ENCODE assay signal across 12 cellular contexts in the genomic region with DNA sequence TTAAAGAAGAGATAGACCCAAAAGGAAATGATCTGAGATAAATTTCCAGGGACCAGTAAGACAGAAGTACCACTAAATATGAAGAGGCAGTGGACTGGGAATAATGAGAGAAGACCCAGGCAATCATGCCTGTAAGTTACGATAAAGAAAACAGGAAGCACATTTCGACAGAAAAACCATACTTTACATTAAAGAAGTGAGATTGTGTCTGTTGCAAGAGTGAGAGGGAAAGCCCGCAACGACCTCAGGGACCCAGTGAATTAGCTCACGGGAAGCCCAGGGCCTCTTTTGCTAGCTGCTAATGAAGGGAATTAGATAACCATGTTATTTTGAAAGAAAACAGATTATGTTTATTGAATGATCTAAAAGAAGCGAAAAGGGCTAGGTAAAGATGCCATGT. TPM values are rescaled to one million over a fixed set of nuclear protein-coding genes. Genes with fewer than 3 reads are reported as not detected.
DNase-seq lines count a peak whose midpoint lies in the region; ATAC-seq and TF ChIP-seq lines count a peak whose summit lies in the region.
"Had no signal": no experiment of that assay in that cellular context is flagged by ENCODE, and none has a peak within 500 bp of the region (broad histone marks: within the 10 kb centered on the region; RNA-seq: fewer than 3 reads in every experiment).

No MANE protein-coding gene starts in this region.

- DNase-seq in CD8-positive, alpha-beta memory T cell: no peak
- DNase-seq in NOMO-1 treated with DMSO at 0.1 percent for 48 hours (lab: John Stamatoyannopoulos, UW; ENCODE audit: unreplicated experiment) (peak; percentile 95), germinal center (ENCODE audit: low spot score) (peak; percentile 43), ureter (ENCODE audit: low spot score) (no peak), coronary artery (ENCODE audit: low spot score) (no peak)
- DNase-seq: COR-L47, left cardiac atrium, NCI-H1048 had no signal

- H3K9me3 ChIP-seq in CD8-positive, alpha-beta memory T cell (ENCODE audit: low read length): no peaks in the 10 kb centered on the region

- no peak overlapping the region for H3K4me3 Mint-ChIP-seq in CD8-positive, alpha-beta memory T cell
- H3K4me3 Mint-ChIP-seq: brain had no signal

- no peak overlapping the region for H3K4me3 ChIP-seq in CD8-positive, alpha-beta memory T cell (ENCODE audit: low read length)
- no peak overlapping the region for H3K4me3 ChIP-seq in coronary artery

- no peaks in the 10 kb centered on the region for H3K4me1 ChIP-seq in CD8-positive, alpha-beta memory T cell (ENCODE audit: insufficient read depth, low read length)

- no peaks in the 10 kb centered on the region for H3K4me1 Mint-ChIP-seq in CD8-positive, alpha-beta memory T cell
- H3K4me1 Mint-ChIP-seq: brain had no signal

- ATAC-seq in GM19463 (IDR thresholded peaks at IDR 0.05; ENCODE audit: unreplicated experiment): peak; percentile 24
- ATAC-seq in GM21447 (IDR thresholded peaks at IDR 0.05; ENCODE audit: unreplicated experiment): no peak
- ATAC-seq in HG03025 (IDR thresholded peaks at IDR 0.05; ENCODE audit: low FRiP score, unreplicated experiment): no peak

- no peak overlapping the region for H3K27ac Mint-ChIP-seq in CD8-positive, alpha-beta memory T cell
- H3K27ac Mint-ChIP-seq: brain had no signal

- peak overlapping the region; percentile 22 for H3K27ac ChIP-seq in CD8-positive, alpha-beta memory T cell (ENCODE audit: low read depth, low read length)
- H3K27ac ChIP-seq in coronary artery: peak overlapping the region in 1 of 2 donors; percentile 65

- CTCF ChIA-PET in CD8-positive, alpha-beta memory T cell (lab: Charles Lee): no interaction called here

- H3K9me3 Mint-ChIP-seq in CD8-positive, alpha-beta memory T cell: no peaks in the 10 kb centered on the region
- H3K9me3 Mint-ChIP-seq: brain had no signal

- POLR2A ChIA-PET in CD8-positive, alpha-beta memory T cell (lab: Charles Lee): no interaction called here

- H3K36me3 ChIP-seq in CD8-positive, alpha-beta memory T cell (ENCODE audit: insufficient read depth, low read length): no peaks in the 10 kb centered on the region

- peaks cover 0 to 28% of the 10 kb centered on the region in 2 donors for H3K27me3 Mint-ChIP-seq in CD8-positive, alpha-beta memory T cell

- H3K36me3 Mint-ChIP-seq in CD8-positive, alpha-beta memory T cell: no peaks in the 10 kb centered on the region
- H3K36me3 Mint-ChIP-seq: brain had no signal

- TF ChIP-seq CTCF in coronary artery (IDR thresholded peaks at IDR 0.05): no peak

- no peaks in the 10 kb centered on the region for H3K27me3 ChIP-seq in CD8-positive, alpha-beta memory T cell (ENCODE audit: insufficient read depth, low read length, poor library complexity, severe bottlenecking)

RNA-seq across cellular contexts. Expression of gene ACSL1, which starts 28.9 kb away (rescaled TPM):
- total RNA-seq in CD8-positive, alpha-beta memory T cell: 10 to 100 TPM; 23.5 to 25.4 TPM
- polyA plus RNA-seq in CD8-positive, alpha-beta memory T cell: 7.5 TPM
- total RNA-seq in ureter: 104 TPM

Comparison
In these comparisons a context has a peak if more than half of its experiments do, and no peak if none do; other contexts are left out.
1. DNase-seq: peak in NOMO-1 treated with DMSO at 0.1 percent for 48 hours (single experiment) and germinal center (single experiment); none in CD8-positive, alpha-beta memory T cell (0 of 5), ureter (single experiment) and coronary artery (single experiment).